11 cellular contexts compared by ENCODE assay signal in the genomic region with DNA sequence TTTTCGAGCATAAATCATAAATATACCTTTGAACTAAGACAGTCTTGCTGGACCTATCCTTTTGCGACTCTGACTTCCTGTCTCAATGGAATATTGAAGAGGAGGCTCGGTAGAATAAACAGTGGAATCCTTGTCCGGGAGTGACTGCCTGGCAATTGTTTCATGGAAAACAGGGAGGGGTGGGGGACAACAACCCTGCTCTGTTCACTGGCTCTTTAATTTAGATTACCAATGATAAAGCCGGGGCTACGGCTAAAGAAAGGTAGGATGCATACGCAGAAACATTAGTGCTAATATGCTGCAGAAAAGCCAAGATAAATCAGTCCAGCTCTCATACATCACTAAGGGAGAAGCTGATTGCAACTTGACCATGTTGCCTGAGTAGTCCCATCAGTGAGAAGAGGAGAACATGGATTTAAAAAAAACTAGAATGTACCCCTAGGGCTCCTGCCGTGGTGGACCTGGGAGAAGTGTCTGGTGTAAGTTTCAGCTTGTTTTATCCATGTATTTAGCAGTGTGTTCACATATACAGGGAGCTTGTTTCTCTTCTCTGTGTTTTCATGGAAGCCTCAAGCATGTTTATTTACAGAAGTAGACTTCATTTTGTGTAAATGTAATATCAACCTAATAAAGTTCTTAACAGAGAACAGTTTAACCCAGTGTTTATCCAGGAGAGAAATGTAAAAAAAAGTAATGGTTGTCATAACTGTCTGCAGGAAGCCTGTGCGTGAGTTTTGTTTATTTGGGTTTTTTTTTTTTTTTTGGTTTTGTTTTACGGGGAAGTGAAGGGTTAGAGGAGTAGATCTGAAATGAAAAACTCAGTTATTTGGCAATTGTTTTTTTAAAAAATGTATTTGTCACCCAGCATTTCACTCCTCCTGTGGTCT.
DNase-seq lines count a peak whose midpoint lies in the region; FAIRE-seq and TF ChIP-seq lines count a peak whose summit lies in the region.
"Had no signal": no experiment of that assay in that cellular context is flagged by ENCODE, and none has a peak within 500 bp of the region (broad histone marks: within the 10 kb centered on the region; RNA-seq: fewer than 3 reads in every experiment).

No MANE protein-coding gene starts in this region.

- FAIRE-seq in D721Med (lab: Jason Lieb, UNC): no peak

- H3K36me3 ChIP-seq in esophagus muscularis mucosa (no peaks in the 10 kb centered on the region), sigmoid colon (no peaks in the 10 kb centered on the region)

- H3K4me1 ChIP-seq in esophagus muscularis mucosa: peaks cover 0 to 22% (median 10%) of the 10 kb centered on the region in 4 donors
- H3K4me1 ChIP-seq in sigmoid colon: peaks cover 0 to 10% (median 4%) of the 10 kb centered on the region in 4 donors

- WGBS in esophagus muscularis mucosa: 40% methylated on average over 10 of the region's 10 CpGs
- WGBS in sigmoid colon, 2 donors: 10 to 39% methylated on average over 10 of the region's 10 CpGs

- H3K27ac ChIP-seq in esophagus muscularis mucosa (replicated peaks in 1 of 4): peak overlapping the region in 1 of 4 donors; percentile 5
- no peak overlapping the region for H3K27ac ChIP-seq in sigmoid colon

- TF ChIP-seq POLR2A in esophagus muscularis mucosa (IDR thresholded peaks at IDR 0.05; ENCODE audit: low read depth): no peak
- no peak for TF ChIP-seq POLR2A in sigmoid colon (IDR thresholded peaks at IDR 0.05)

- H3K27me3 ChIP-seq in esophagus muscularis mucosa: peaks cover 0 to 3% (median 0%) of the 10 kb centered on the region in 4 donors
- no peaks in the 10 kb centered on the region for H3K27me3 ChIP-seq in sigmoid colon

- TF ChIP-seq CTCF in esophagus muscularis mucosa (IDR thresholded peaks at IDR 0.05): no peak
- TF ChIP-seq CTCF in D721Med (IDR thresholded peaks at IDR 0.05; ENCODE audit: insufficient read depth, missing control alignments): no peak
- no peak for TF ChIP-seq CTCF in sigmoid colon (IDR thresholded peaks at IDR 0.05)

- H3K4me3 ChIP-seq in esophagus muscularis mucosa: peak overlapping the region; percentile 5 to 17 (median 12)
- H3K4me3 ChIP-seq in sigmoid colon: no peak overlapping the region

- H3K9me3 ChIP-seq in esophagus muscularis mucosa: peaks cover 0 to 1% (median 0%) of the 10 kb centered on the region in 4 donors
- no peaks in the 10 kb centered on the region for H3K9me3 ChIP-seq in sigmoid colon

- intact Hi-C loops in esophagus muscularis mucosa (cut with DNase I) (no loop called here), sigmoid colon (cut with DNase I) (loop anchor here (5.0 kb wide), 1 partner anchor 53 kb away; no protein-coding TSS in a partner anchor)

- DNase-seq in M059J (ENCODE audit: low read depth): peak; percentile 33
- no peak for DNase-seq in esophagus muscularis mucosa (ENCODE audit: extremely low spot score)
- peak; percentile 36 for DNase-seq in retina
- no peak for DNase-seq in activated naive CD4-positive, alpha-beta T cell treated with anti-CD3 and anti-CD28 coated beads, Interleukin-2, amount 50 U/mL, for 16 hours
- DNase-seq in D721Med (ENCODE audit: insufficient read length, low spot score): no peak
- DNase-seq in sigmoid colon: no peak
- no peak for DNase-seq in central memory CD4-positive, alpha-beta T cell
- DNase-seq: activated CD8-positive, alpha-beta memory T cell treated with anti-CD3 and anti-CD28 coated beads, Interleukin-2, amount 50 U/mL, for 48 hours; DMS53; NCI-H345 had no signal

- TF ChIP-seq EP300 in esophagus muscularis mucosa (IDR thresholded peaks at IDR 0.05) (no peak), sigmoid colon (IDR thresholded peaks at IDR 0.05) (no peak)

TF ChIP-seq in PFSK-1, 5 proteins besides CTCF, POLR2A, EP300 and RAD21:
- TF ChIP-seq FOXP2 (optimal IDR thresholded peaks at IDR 0.05; ENCODE audit: borderline replicate concordance, extremely low read depth, extremely low read length, insufficient read depth) (peak; percentile 33), SIN3A (IDR thresholded peaks at IDR 0.05; ENCODE audit: borderline replicate concordance, insufficient read depth, low read length) (no peak)

Comparison
In these comparisons a context has a peak if more than half of its experiments do, and no peak if none do; other contexts are left out.
1. DNase-seq: peak in M059J (single experiment) and retina (single experiment); none in esophagus muscularis mucosa (single experiment), activated naive CD4-positive, alpha-beta T cell treated with anti-CD3 and anti-CD28 coated beads, Interleukin-2, amount 50 U/mL, for 16 hours (single experiment), D721Med (single experiment), sigmoid colon (single experiment) and central memory CD4-positive, alpha-beta T cell (single experiment).
2. H3K4me3 ChIP-seq: peak in esophagus muscularis mucosa (4 of 4); none in sigmoid colon (0 of 4).